ENCODE assay signal across 17 cellular contexts in genomic region chr3:149957352-149958140, GRCh38.
"Had no signal": no experiment of that assay in that cellular context is flagged by ENCODE, and none has a peak within 500 bp of the region (broad histone marks: within the 10 kb centered on the region; RNA-seq: fewer than 3 reads in every experiment).

No MANE protein-coding gene starts in this region.

- H3K9me3 ChIP-seq: esophagus muscularis mucosa, gastrocnemius medialis, heart right ventricle, left ventricle myocardium inferior, sigmoid colon had no signal

- H3K4me3 ChIP-seq: coronary artery, esophagus muscularis mucosa, gastrocnemius medialis, heart right ventricle, left ventricle myocardium inferior, lung, sigmoid colon, smooth muscle cell had no signal

- H3K36me3 ChIP-seq: left ventricle myocardium inferior had no signal

- FAIRE-seq: endometrium had no signal

- H3K27ac ChIP-seq: coronary artery, esophagus muscularis mucosa, heart right ventricle, left ventricle myocardium inferior, sigmoid colon had no signal

- H3K27me3 ChIP-seq: esophagus muscularis mucosa, gastrocnemius medialis, heart right ventricle, sigmoid colon had no signal

- DNase-seq: effector CD8-positive, alpha-beta T cell; gastrocnemius medialis; heart right ventricle; islet precursor cell; left ventricle myocardium inferior; mesenchymal stem cell; naive thymus-derived CD4-positive, alpha-beta T cell; nephron progenitor cell; sigmoid colon; stimulated activated CD4-positive, alpha-beta T cell treated with anti-CD3 and anti-CD28 coated beads, Interleukin-2, amount 100 ng/mL, for 48 hours; stimulated activated naive CD4-positive, alpha-beta T cell treated with Interleukin-2 at 50 U/mL for 16 hours; trophoblast cell had no signal
